ENCODE assay signal across 22 cellular contexts in genomic region chr6:39931607-39932006, GRCh38. TPM values are rescaled to one million over a fixed set of nuclear protein-coding genes. Genes with fewer than 3 reads are reported as not detected.
A peak's percentile ranks its signal among the peaks of the same experiment; 100 is the strongest.
DNase-seq lines count a peak whose midpoint lies in the region; ATAC-seq and TF ChIP-seq lines count a peak whose summit lies in the region.
"Had no signal": no experiment of that assay in that cellular context is flagged by ENCODE, and none has a peak within 500 bp of the region (broad histone marks: within the 10 kb centered on the region; RNA-seq: fewer than 3 reads in every experiment).

No MANE protein-coding gene starts in this region.

- H3K27ac ChIP-seq in right cardiac atrium (ENCODE audit: low read length) = peak overlapping the region; percentile 39
- H3K27ac ChIP-seq: C4-2B had no signal

- TF ChIP-seq CTCF in progenitor cell of endocrine pancreas (IDR thresholded peaks at IDR 0.05; ENCODE audit: unreplicated experiment) = no peak

- H3K9me3 Mint-ChIP-seq in stimulated activated effector memory CD8-positive, alpha-beta T cell treated with anti-CD3 and anti-CD28 coated beads, Interleukin-12 subunit alpha, Interleukin-12 subunit beta, amount 100 ng/mL, for 72 hours = no peaks in the 10 kb centered on the region
- H3K9me3 Mint-ChIP-seq in progenitor cell of endocrine pancreas (ENCODE audit: low read depth) (no peaks in the 10 kb centered on the region), immature natural killer cell (no peaks in the 10 kb centered on the region)
- H3K9me3 Mint-ChIP-seq: activated naive CD8-positive, alpha-beta T cell treated with anti-CD3 and anti-CD28 coated beads for 36 hours; activated T-helper 2 cell treated with anti-CD3 and anti-CD28 coated beads, Interferon-gamma antibody, Interleukin-2, Interleukin-4, amounts not matched to agents 10 μg/mL and 5 μg/mL and 100 μg/mL, durations not matched to agents 14 hours and 24 hours and 36 hours; brain; IgD-negative memory B cell; nephron had no signal

- no peaks in the 10 kb centered on the region for H3K9me3 ChIP-seq in right cardiac atrium (ENCODE audit: control insufficient read depth, low read length)

- intact Hi-C loops in right cardiac atrium (cut with DNase I) = no loop called here
- intact Hi-C loops in Right ventricle myocardium inferior (cut with DNase I) = no loop called here

- 75% methylated on average over 1 of the region's 1 CpG for WGBS in right cardiac atrium

- peaks cover 11% of the 10 kb centered on the region for H3K4me1 Mint-ChIP-seq in stimulated activated effector memory CD8-positive, alpha-beta T cell treated with anti-CD3 and anti-CD28 coated beads, Interleukin-12 subunit alpha, Interleukin-12 subunit beta, amount 100 ng/mL, for 72 hours
- H3K4me1 Mint-ChIP-seq in progenitor cell of endocrine pancreas (ENCODE audit: low read depth) (peaks cover 20% of the 10 kb centered on the region), immature natural killer cell (peaks cover 18 to 27% of the 10 kb centered on the region in 2 donors)
- H3K4me1 Mint-ChIP-seq: activated CD4-positive, alpha-beta T cell treated with anti-CD3 and anti-CD28 coated beads, Interleukin-2, amount 10 ng/mL, durations not matched to agents 24 days and 14 days had no signal

- DNase-seq in right cardiac atrium (no peak), Right ventricle myocardium inferior (ENCODE audit: missing footprints) (no peak), islet precursor cell (peak; percentile 25), progenitor cell of endocrine pancreas (ENCODE audit: low spot score, unreplicated experiment) (no peak), T-helper 9 cell (no peak), immature natural killer cell (no peak)
- DNase-seq in stimulated activated effector memory CD8-positive, alpha-beta T cell treated with anti-CD3 and anti-CD28 coated beads, Interleukin-12 subunit alpha, Interleukin-12 subunit beta, amount 100 ng/mL, for 72 hours (ENCODE audit: low spot score in 2 of 2) = no peak
- DNase-seq in activated CD4-positive, CD25-positive, alpha-beta regulatory T cell (lab: John Stamatoyannopoulos, UW) = no peak
- DNase-seq: ACHN; activated CD4-positive, alpha-beta T cell treated with anti-CD3 and anti-CD28 coated beads, Interleukin-2, amount 10 ng/mL, durations not matched to agents 24 days and 14 days; activated naive CD8-positive, alpha-beta T cell treated with anti-CD3 and anti-CD28 coated beads for 36 hours; cortex of kidney; NCI-H69; SHP77; stimulated activated CD4-positive, alpha-beta T cell treated with anti-CD3 and anti-CD28 coated beads, Interleukin-2, amount 100 ng/mL, for 48 hours; stimulated activated naive CD8-positive, alpha-beta T cell treated with anti-CD3 and anti-CD28 coated beads, Interleukin-15, Interleukin-2, amounts not matched to agents 100 U/mL and 50 U/mL, for 24 hours had no signal

- H3K27me3 Mint-ChIP-seq in progenitor cell of endocrine pancreas (peaks cover 10% of the 10 kb centered on the region), immature natural killer cell (ENCODE audit: low read depth in 3 of 3) (peaks cover 0 to 8% (median 2%) of the 10 kb centered on the region in 3 donors)
- H3K27me3 Mint-ChIP-seq: activated naive CD8-positive, alpha-beta T cell treated with anti-CD3 and anti-CD28 coated beads for 36 hours; brain had no signal

- peaks cover 13% of the 10 kb centered on the region for H3K4me1 ChIP-seq in right cardiac atrium (ENCODE audit: control insufficient read depth, insufficient read depth, low read length)

- peak overlapping the region; percentile 16 for H3K4me3 ChIP-seq in right cardiac atrium (ENCODE audit: low read length)

- ATAC-seq in right cardiac atrium (no peak), Right ventricle myocardium inferior (no peak)
- no peak for ATAC-seq in stimulated activated effector memory CD8-positive, alpha-beta T cell treated with anti-CD3 and anti-CD28 coated beads, Interleukin-12 subunit alpha, Interleukin-12 subunit beta, amount 100 ng/mL, for 72 hours
- ATAC-seq: stimulated activated naive CD8-positive, alpha-beta T cell treated with anti-CD3 and anti-CD28 coated beads, Interleukin-15, Interleukin-2, amounts not matched to agents 100 U/mL and 50 U/mL, for 24 hours had no signal

- no peaks in the 10 kb centered on the region for H3K27me3 ChIP-seq in right cardiac atrium (ENCODE audit: control insufficient read depth, insufficient read depth)

- H3K36me3 Mint-ChIP-seq in stimulated activated effector memory CD8-positive, alpha-beta T cell treated with anti-CD3 and anti-CD28 coated beads, Interleukin-12 subunit alpha, Interleukin-12 subunit beta, amount 100 ng/mL, for 72 hours = peaks cover 5% of the 10 kb centered on the region
- H3K36me3 Mint-ChIP-seq in progenitor cell of endocrine pancreas (ENCODE audit: insufficient read depth) (peaks cover 2% of the 10 kb centered on the region), immature natural killer cell (no peaks in the 10 kb centered on the region)
- H3K36me3 Mint-ChIP-seq: activated naive CD8-positive, alpha-beta T cell treated with anti-CD3 and anti-CD28 coated beads for 36 hours; IgD-negative memory B cell had no signal

- H3K4me3 Mint-ChIP-seq in stimulated activated effector memory CD8-positive, alpha-beta T cell treated with anti-CD3 and anti-CD28 coated beads, Interleukin-12 subunit alpha, Interleukin-12 subunit beta, amount 100 ng/mL, for 72 hours = no peak overlapping the region
- H3K4me3 Mint-ChIP-seq in progenitor cell of endocrine pancreas (ENCODE audit: low read depth) (no peak overlapping the region), immature natural killer cell (no peak overlapping the region)
- H3K4me3 Mint-ChIP-seq: activated CD4-positive, alpha-beta T cell treated with anti-CD3 and anti-CD28 coated beads, Interleukin-2, amount 10 ng/mL, durations not matched to agents 24 days and 14 days; activated naive CD8-positive, alpha-beta T cell treated with anti-CD3 and anti-CD28 coated beads for 36 hours; IgD-negative memory B cell had no signal

- H3K27ac Mint-ChIP-seq in stimulated activated effector memory CD8-positive, alpha-beta T cell treated with anti-CD3 and anti-CD28 coated beads, Interleukin-12 subunit alpha, Interleukin-12 subunit beta, amount 100 ng/mL, for 72 hours = peak overlapping the region; percentile 67
- H3K27ac Mint-ChIP-seq in progenitor cell of endocrine pancreas (no peak overlapping the region), immature natural killer cell (peak overlapping the region in 1 of 6 donors; percentile 23)
- H3K27ac Mint-ChIP-seq: activated CD4-positive, alpha-beta T cell treated with anti-CD3 and anti-CD28 coated beads, Interleukin-2, amount 10 ng/mL, durations not matched to agents 24 days and 14 days; activated naive CD8-positive, alpha-beta T cell treated with anti-CD3 and anti-CD28 coated beads for 36 hours; activated T-helper 2 cell treated with anti-CD3 and anti-CD28 coated beads, Interferon-gamma antibody, Interleukin-2, Interleukin-4, amounts not matched to agents 10 μg/mL and 5 μg/mL and 100 μg/mL, durations not matched to agents 14 hours and 24 hours and 36 hours; nephron had no signal

RNA-seq across cellular contexts. Expression of gene MOCS1, which starts 2.7 kb away (rescaled TPM):
- total RNA-seq in right cardiac atrium = 10 to 100 TPM; 17.2 to 24.1 (median 21.9) TPM
- 22.4 TPM for polyA plus RNA-seq in right cardiac atrium
- total RNA-seq in Right ventricle myocardium inferior = 27.2 TPM
- 15.9 and 17.5 TPM in 2 replicates for total RNA-seq in progenitor cell of endocrine pancreas
- polyA plus RNA-seq in immature natural killer cell = under 1 TPM; 0.39 to 0.93 (median 0.59) TPM
- total RNA-seq: OCI-LY7 had no signal
